ENCODE assay signal across 9 cellular contexts in genomic region chr1:100866041-100866900, GRCh38. TPM values are rescaled to one million over a fixed set of nuclear protein-coding genes. Genes with fewer than 3 reads are reported as not detected.
DNase-seq lines count a peak whose midpoint lies in the region; ATAC-seq, FAIRE-seq and TF ChIP-seq lines count a peak whose summit lies in the region.
"Had no signal": no experiment of that assay in that cellular context is flagged by ENCODE, and none has a peak within 500 bp of the region (broad histone marks: within the 10 kb centered on the region; RNA-seq: fewer than 3 reads in every experiment).

No MANE protein-coding gene starts in this region.

- H3K4me3 ChIP-seq in coronary artery, result peak overlapping the region; percentile 21
- no peak overlapping the region for H3K4me3 ChIP-seq in naive thymus-derived CD4-positive, alpha-beta T cell (ENCODE audit: low read length)

- peaks cover 0 to 2% (median 0%) of the 10 kb centered on the region in 7 donors for H3K4me1 Mint-ChIP-seq in naive thymus-derived CD4-positive, alpha-beta T cell

- H3K27ac Mint-ChIP-seq in naive thymus-derived CD4-positive, alpha-beta T cell, result no peak overlapping the region

- TF ChIP-seq POLR2A in H54 (IDR thresholded peaks at IDR 0.05; ENCODE audit: low read depth, low read length), result no peak

- intact Hi-C loops in naive thymus-derived CD4-positive, alpha-beta T cell (cut with micrococcal nuclease), result loop anchor here (1.0 to 10.0 kb wide), 9 partner anchors 259 to 1684 kb away; partner anchors contain the start of genes DBT (in 1 of the 2), SASS6 (in 1 of the 2) and TRMT13 (in 1 of the 2)

- H3K27me3 ChIP-seq in naive thymus-derived CD4-positive, alpha-beta T cell (ENCODE audit: control insufficient read depth in 2 of 2, insufficient read depth in 2 of 2, low read length in 2 of 2), result no peaks in the 10 kb centered on the region
- H3K27me3 ChIP-seq: neutrophil had no signal

- peak; percentile 51 for ATAC-seq in naive thymus-derived CD4-positive, alpha-beta T cell
- no peak for ATAC-seq in HG03135 (IDR thresholded peaks at IDR 0.05; ENCODE audit: unreplicated experiment)
- ATAC-seq in HG03469 (IDR thresholded peaks at IDR 0.05; ENCODE audit: unreplicated experiment), result no peak

- H3K9me3 Mint-ChIP-seq in naive thymus-derived CD4-positive, alpha-beta T cell, result no peaks in the 10 kb centered on the region

- POLR2A ChIA-PET in naive thymus-derived CD4-positive, alpha-beta T cell (lab: Charles Lee), result no interaction called here

- H3K36me3 Mint-ChIP-seq in naive thymus-derived CD4-positive, alpha-beta T cell, result no peaks in the 10 kb centered on the region

- DNase-seq in EL (peak; percentile 56), H54 (ENCODE audit: insufficient read length, low spot score) (no peak), NCI-H226 (peak; percentile 9), coronary artery (ENCODE audit: low spot score) (no peak)
- peak in 4 of 9 donors; percentile 6 to 21 (median 14) for DNase-seq in naive thymus-derived CD4-positive, alpha-beta T cell
- no peak for DNase-seq in stimulated activated CD4-positive, alpha-beta T cell treated with anti-CD3 and anti-CD28 coated beads, Interleukin-2, amount 100 ng/mL, for 48 hours

- no peaks in the 10 kb centered on the region for H3K9me3 ChIP-seq in naive thymus-derived CD4-positive, alpha-beta T cell (ENCODE audit: control insufficient read depth in 2 of 3, low read length in 3 of 3)
- H3K9me3 ChIP-seq: neutrophil had no signal

- no peaks in the 10 kb centered on the region for H3K36me3 ChIP-seq in naive thymus-derived CD4-positive, alpha-beta T cell (ENCODE audit: control insufficient read depth in 2 of 3, insufficient read depth in 3 of 3, low read length in 3 of 3)
- H3K36me3 ChIP-seq: neutrophil had no signal

- H3K27ac ChIP-seq in coronary artery, result peak overlapping the region in 1 of 2 donors; percentile 12
- no peak overlapping the region for H3K27ac ChIP-seq in naive thymus-derived CD4-positive, alpha-beta T cell (ENCODE audit: low read depth, low read length)
- H3K27ac ChIP-seq: neutrophil had no signal

- H3K4me3 Mint-ChIP-seq in naive thymus-derived CD4-positive, alpha-beta T cell, result no peak overlapping the region

- FAIRE-seq in H54 (lab: Jason Lieb, UNC), result peak; percentile 78

- H3K27me3 Mint-ChIP-seq in naive thymus-derived CD4-positive, alpha-beta T cell, result no peaks in the 10 kb centered on the region

- CTCF ChIA-PET in naive thymus-derived CD4-positive, alpha-beta T cell (lab: Charles Lee), result interaction anchor here (0.6 to 1.5 kb wide), 5 partner anchors 20 to 556 kb away, joined by 3 to 4 read pairs (median 4); no protein-coding TSS in a partner anchor

- no peaks in the 10 kb centered on the region for H3K4me1 ChIP-seq in naive thymus-derived CD4-positive, alpha-beta T cell (ENCODE audit: control insufficient read depth in 2 of 2, insufficient read depth in 2 of 2, low read length in 2 of 2)

- peak; percentile 42 for TF ChIP-seq CTCF in coronary artery (IDR thresholded peaks at IDR 0.05)

RNA-seq across cellular contexts. Expression of gene EXTL2, which starts 28.4 kb away (rescaled TPM):
- total RNA-seq in naive thymus-derived CD4-positive, alpha-beta T cell, result 1 to 10 TPM; 1.5 to 4.6 (median 3.2) TPM
- 1 to 10 TPM; 2.3 to 3.7 TPM for polyA plus RNA-seq in naive thymus-derived CD4-positive, alpha-beta T cell

RNA-seq across cellular contexts. Expression of gene SLC30A7, which starts 29.6 kb away (rescaled TPM):
- total RNA-seq in naive thymus-derived CD4-positive, alpha-beta T cell, result 10 to 100 TPM; 29.9 to 44.5 (median 38.8) TPM
- polyA plus RNA-seq in naive thymus-derived CD4-positive, alpha-beta T cell, result 10 to 100 TPM in 1 of 2 donors, 1 to 10 TPM in 1; 9.0 to 12.9 TPM

Comparison
In these comparisons a context has a peak if more than half of its experiments do, and no peak if none do; other contexts are left out.
1. DNase-seq: peak in EL (single experiment) and NCI-H226 (single experiment); none in H54 (single experiment), coronary artery (single experiment) and stimulated activated CD4-positive, alpha-beta T cell treated with anti-CD3 and anti-CD28 coated beads, Interleukin-2, amount 100 ng/mL, for 48 hours (0 of 2).